In the genomic region with DNA sequence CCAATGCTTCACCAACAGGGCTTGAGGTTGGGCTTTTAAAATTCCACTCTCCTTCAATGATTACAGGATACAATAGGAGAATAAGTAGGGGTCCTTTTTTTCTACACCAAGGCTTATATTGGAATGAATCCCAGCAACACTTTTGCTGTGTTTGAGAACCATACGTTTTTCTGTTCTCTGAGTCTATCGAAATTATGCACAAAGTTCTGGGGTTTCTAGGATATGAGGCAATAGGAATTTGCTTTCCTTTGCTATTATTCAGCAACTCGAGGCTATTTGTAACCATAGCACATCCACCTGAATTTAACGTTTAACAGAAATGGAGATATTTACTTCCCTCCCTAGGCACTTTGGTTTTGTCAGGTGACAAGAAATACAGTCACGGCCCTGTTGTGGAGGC, we compare ENCODE assay signal across 31 cellular contexts.
"Had no signal": no experiment of that assay in that cellular context is flagged by ENCODE, and none has a peak within 500 bp of the region (broad histone marks: within the 10 kb centered on the region; RNA-seq: fewer than 3 reads in every experiment).

No MANE protein-coding gene starts in this region.

- H3K27ac Mint-ChIP-seq: activated CD4-positive, alpha-beta T cell treated with anti-CD3 and anti-CD28 coated beads for 36 hours; activated naive CD4-positive, alpha-beta T cell treated with anti-CD3 and anti-CD28 coated beads, Interleukin-2, amount 50 U/mL, for 72 hours; activated T-cell treated with anti-CD3 and anti-CD28 coated beads, Interleukin-2, amount 50 U/mL, for 72 hours; T-helper 2 cell treated with Interferon-gamma antibody and Interleukin-4, amounts not matched to agents 5 μg/mL and 100 μg/mL, for 36 hours had no signal

- H2AFZ ChIP-seq: parathyroid adenoma had no signal

- H3K9me3 ChIP-seq: breast epithelium, esophagus muscularis mucosa, heart right ventricle, lower lobe of right lung, psoas muscle, right atrium auricular region, suprapubic skin, tibial nerve had no signal

- H3K4me3 Mint-ChIP-seq: activated CD4-positive, alpha-beta T cell treated with anti-CD3 and anti-CD28 coated beads for 36 hours; activated T-cell treated with anti-CD3 and anti-CD28 coated beads, Interleukin-2, amount 50 U/mL, for 72 hours; naive thymus-derived CD8-positive, alpha-beta T cell; neural crest cell; T-helper 2 cell treated with Interferon-gamma antibody and Interleukin-4, amounts not matched to agents 5 μg/mL and 100 μg/mL, for 36 hours had no signal

- H3K36me3 Mint-ChIP-seq: activated naive CD4-positive, alpha-beta T cell treated with anti-CD3 and anti-CD28 coated beads, Interleukin-2, amount 50 U/mL, for 72 hours; naive thymus-derived CD8-positive, alpha-beta T cell had no signal

- H3K4me1 ChIP-seq: breast epithelium, esophagus muscularis mucosa, heart right ventricle, lower lobe of right lung, parathyroid adenoma, psoas muscle, right atrium auricular region, suprapubic skin, tibial nerve had no signal

- DNase-seq: activated CD4-positive, alpha-beta T cell treated with anti-CD3 and anti-CD28 coated beads for 36 hours; activated CD4-positive, CD25-positive, alpha-beta regulatory T cell; activated naive CD4-positive, alpha-beta T cell; activated T-cell treated with anti-CD3 and anti-CD28 coated beads for 4 hours; activated T-cell treated with anti-CD3 and anti-CD28 coated beads, Interleukin-2, amount 50 U/mL, for 72 hours; anterior cingulate cortex; central memory CD4-positive, alpha-beta T cell; dermis blood vessel endothelial cell; effector CD4-positive, alpha-beta T cell; foreskin melanocyte; heart right ventricle; kidney glomerular epithelial cell; lower lobe of right lung; mesenchymal stem cell; naive thymus-derived CD8-positive, alpha-beta T cell; nucleus accumbens; psoas muscle; stimulated activated CD4-positive, alpha-beta T cell treated with anti-CD3 and anti-CD28 coated beads, Interleukin-15, amount 100 ng/mL, for 24 hours; stimulated activated CD4-positive, alpha-beta T cell treated with anti-CD3 and anti-CD28 coated beads, Interleukin-2, amount 100 ng/mL, for 24 hours; stimulated activated naive CD4-positive, alpha-beta T cell had no signal

- H3K79me2 ChIP-seq: parathyroid adenoma had no signal

- H3K4me3 ChIP-seq: breast epithelium, esophagus muscularis mucosa, heart right ventricle, lower lobe of right lung, psoas muscle, right atrium auricular region, suprapubic skin, tibial nerve had no signal

- ATAC-seq: activated CD4-positive, alpha-beta T cell treated with anti-CD3 and anti-CD28 coated beads for 36 hours; activated naive CD4-positive, alpha-beta T cell treated with anti-CD3 and anti-CD28 coated beads, Interleukin-2, amount 50 U/mL, for 72 hours; activated T-cell treated with anti-CD3 and anti-CD28 coated beads, Interleukin-2, amount 50 U/mL, for 72 hours; heart right ventricle; left lobe of liver; lower lobe of right lung; naive thymus-derived CD8-positive, alpha-beta T cell; psoas muscle had no signal

- H3K27ac ChIP-seq: breast epithelium, esophagus muscularis mucosa, heart right ventricle, lower lobe of right lung, parathyroid adenoma, psoas muscle, right atrium auricular region, suprapubic skin, tibial nerve had no signal

- H3K9ac ChIP-seq: parathyroid adenoma had no signal

- H3K27me3 ChIP-seq: breast epithelium, esophagus muscularis mucosa, heart right ventricle, right atrium auricular region, suprapubic skin, tibial nerve had no signal

- FAIRE-seq: colon had no signal

- H3K4me1 Mint-ChIP-seq: activated CD4-positive, alpha-beta T cell treated with anti-CD3 and anti-CD28 coated beads for 36 hours had no signal

- H3K36me3 ChIP-seq: breast epithelium, esophagus muscularis mucosa, heart right ventricle, lower lobe of right lung, right atrium auricular region, suprapubic skin, tibial nerve had no signal
